8 cellular contexts compared by ENCODE assay signal in the genomic region with DNA sequence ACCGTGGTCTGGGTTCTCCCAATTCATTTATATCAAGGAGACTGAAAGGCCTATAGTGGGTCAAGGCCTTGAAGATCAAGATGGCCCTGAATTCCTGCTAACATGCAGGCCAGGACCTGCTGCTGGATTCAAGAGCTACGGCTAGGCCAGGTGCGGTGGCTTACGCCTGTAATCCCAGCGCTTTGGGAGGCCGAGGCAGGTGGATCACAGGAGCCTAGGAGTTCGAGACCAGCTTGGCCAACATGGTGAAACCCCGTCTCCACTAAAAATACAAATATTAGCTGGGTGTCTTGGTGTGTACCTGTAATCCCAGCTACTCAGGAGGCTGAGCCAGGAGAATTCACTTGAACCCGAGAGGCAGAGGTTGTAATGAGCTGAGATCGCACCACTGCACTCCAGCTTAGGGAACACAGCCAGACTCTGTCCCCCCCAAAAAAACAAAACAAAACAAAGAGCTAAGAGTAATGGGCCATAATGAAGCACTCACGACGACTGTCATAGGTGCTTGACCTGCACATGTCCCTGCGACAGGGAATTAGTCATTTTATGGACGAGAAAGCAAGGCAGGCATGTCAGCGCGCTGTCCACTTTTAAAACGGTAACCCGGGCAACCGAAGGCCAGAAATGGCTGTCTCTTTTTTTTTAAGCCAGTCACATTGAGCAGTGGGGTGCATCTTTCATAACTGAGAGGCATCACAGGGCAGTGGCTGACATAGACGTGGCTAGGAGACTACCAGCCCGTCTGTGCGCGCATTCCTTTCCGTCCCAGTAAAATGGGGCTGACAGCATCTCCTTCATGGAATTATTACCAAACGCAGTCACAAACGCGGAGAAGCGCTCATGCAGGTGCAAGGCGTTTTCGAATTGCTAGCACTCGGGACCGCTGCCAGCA. TPM values are rescaled to one million over a fixed set of nuclear protein-coding genes. Genes with fewer than 3 reads are reported as not detected.
A peak's percentile ranks its signal among the peaks of the same experiment; 100 is the strongest.
DNase-seq lines count a peak whose midpoint lies in the region; ATAC-seq, FAIRE-seq and TF ChIP-seq lines count a peak whose summit lies in the region.

No MANE protein-coding gene starts in this region.

- intact Hi-C loops in PC-3 (cut with micrococcal nuclease) (loop anchor here (5.0 kb wide), 1 partner anchor 105 kb away; a partner anchor contains a TSS), endothelial cell of umbilical vein (cut with micrococcal nuclease) (loop anchor here (5.0 to 10.0 kb wide), 2 partner anchors 130 to 562 kb away; a partner anchor contains a TSS), ovary (cut with DNase I) (loop anchor here in 1 of 4 donors (5.0 to 10.0 kb wide), 3 partner anchors 40 to 282 kb away; a partner anchor contains a TSS)

- H3F3A ChIP-seq in PC-3 (ENCODE audit: low read length, unreplicated experiment), result no peaks in the 10 kb centered on the region

- H3K9me2 ChIP-seq in PC-3 (replicated peaks; ENCODE audit: low read length), result no peaks in the 10 kb centered on the region

- TF ChIP-seq POLR2A in endothelial cell of umbilical vein (IDR thresholded peaks at IDR 0.05; ENCODE audit: low read depth, low read length) (peak; percentile 74), ovary (IDR thresholded peaks at IDR 0.05) (peak; percentile 23)

- no peak for TF ChIP-seq EP300 in ovary (IDR thresholded peaks at IDR 0.05)

- POLR2A ChIA-PET in PC-3 (lab: Charles Lee; ENCODE audit: unreplicated experiment), result no interaction called here
- POLR2A ChIA-PET in endothelial cell of umbilical vein (lab: Charles Lee), result no interaction called here

- TSS peak; percentile 63 for BruUV-seq in PC-3 (replicated peaks; lab: Mats Ljungman, UMichigan)
- no TSS peak for BruUV-seq in endothelial cell of umbilical vein (replicated peaks; lab: Mats Ljungman, UMichigan)

- H3K4me2 ChIP-seq in PC-3 (ENCODE audit: low read length), result peak overlapping the region; percentile 99
- H3K4me2 ChIP-seq in endothelial cell of umbilical vein (ENCODE audit: insufficient read depth, low read length), result peak overlapping the region; percentile 28

- peak overlapping the region; percentile 66 for H3K27ac ChIP-seq in PC-3 (ENCODE audit: low read length)
- peak overlapping the region; percentile 30 for H3K27ac ChIP-seq in endothelial cell of umbilical vein (ENCODE audit: insufficient read depth, low read depth, low read length)
- peak overlapping the region in 1 of 2 donors; percentile 77 for H3K27ac ChIP-seq in ovary

- H3K4me1 ChIP-seq in PC-3 (ENCODE audit: insufficient read depth, low read length) (peaks cover 24% of the 10 kb centered on the region), endothelial cell of umbilical vein (ENCODE audit: control insufficient read depth, extremely low read depth, insufficient read depth, low read length) (peaks cover 21% of the 10 kb centered on the region), ovary (ENCODE audit: insufficient read depth) (peaks cover 10% of the 10 kb centered on the region)

- no peak for FAIRE-seq in endothelial cell of umbilical vein (lab: Jason Lieb, UNC)

- H3K9me3 ChIP-seq in PC-3 (ENCODE audit: low read length) (no peaks in the 10 kb centered on the region), endothelial cell of umbilical vein (replicated peaks; ENCODE audit: control insufficient read depth, insufficient read depth, low read length) (no peaks in the 10 kb centered on the region), ovary (no peaks in the 10 kb centered on the region)

- TF ChIP-seq CTCF in PC-3 (conservative IDR thresholded peaks at IDR 0.05; ENCODE audit: low read depth, low read length), result no peak
- no peak for TF ChIP-seq CTCF in endothelial cell of umbilical vein (IDR thresholded peaks at IDR 0.05; ENCODE audit: extremely low read depth in 1 of 2, insufficient read depth in 1 of 2, low read depth in 1 of 2, low read length in 2 of 2)
- no peak for TF ChIP-seq CTCF in ovary (IDR thresholded peaks at IDR 0.05)

- peak; percentile 37 for DNase-seq in NOMO-1 treated with DMSO at 0.1 percent for 48 hours (lab: John Stamatoyannopoulos, UW; ENCODE audit: unreplicated experiment)
- DNase-seq in NOMO-1 treated with dmso at 0.1 percent for 144 hours (lab: John Stamatoyannopoulos, UW; ENCODE audit: unreplicated experiment), result no peak
- peak; percentile 46 for DNase-seq in PC-3
- DNase-seq in endothelial cell of umbilical vein (ENCODE audit: low read depth, low spot score), result no peak
- DNase-seq in ovary, result peak in 2 of 5 donors; percentile 46 to 54
- DNase-seq in hippocampal formation (lab: John Stamatoyannopoulos, UW), result no peak
- DNase-seq in activated effector memory CD4-positive, alpha-beta T cell treated with Interleukin-2 at 50 U/mL for 16 hours, result no peak

- H4K20me1 ChIP-seq in PC-3 (ENCODE audit: low read length) (no peaks in the 10 kb centered on the region), endothelial cell of umbilical vein (replicated peaks; ENCODE audit: control insufficient read depth, extremely low read depth, insufficient read depth, low read length) (no peaks in the 10 kb centered on the region)

- H3K79me2 ChIP-seq in PC-3 (ENCODE audit: low read length) (peaks cover 29% of the 10 kb centered on the region), endothelial cell of umbilical vein (ENCODE audit: control insufficient read depth, insufficient read depth, low read length) (peaks cover 28% of the 10 kb centered on the region)

- H3K36me3 ChIP-seq in PC-3 (ENCODE audit: low read depth, low read length) (no peaks in the 10 kb centered on the region), endothelial cell of umbilical vein (ENCODE audit: control insufficient read depth in 2 of 2, extremely low read depth in 1 of 2, insufficient read depth in 2 of 2, low read length in 2 of 2) (peaks cover 5 to 37% of the 10 kb centered on the region in 2 experiments), ovary (no peaks in the 10 kb centered on the region)

- peak; percentile 0; the same call in 1 of the 2 replicates for ATAC-seq in PC-3
- ATAC-seq in HG02981 (IDR thresholded peaks at IDR 0.05; ENCODE audit: unreplicated experiment), result no peak

- 27 to 31% (median 28%) methylated on average over 32 of the region's 32 CpGs for WGBS in ovary, 3 donors

- H3K27me3 ChIP-seq in PC-3 (ENCODE audit: low read length) (no peaks in the 10 kb centered on the region), endothelial cell of umbilical vein (ENCODE audit: control insufficient read depth in 2 of 2, insufficient read depth in 2 of 2, low read length in 2 of 2) (no peaks in the 10 kb centered on the region), ovary (no peaks in the 10 kb centered on the region)

- H3K4me3 ChIP-seq in PC-3 (ENCODE audit: low read length), result peak overlapping the region; percentile 78
- H3K4me3 ChIP-seq in endothelial cell of umbilical vein (replicated peaks in 1 of 3; ENCODE audit: insufficient read depth in 1 of 3, low read depth in 1 of 3, low read length in 3 of 3), result peak overlapping the region in 2 of 3 experiments; percentile 22 to 27
- H3K4me3 ChIP-seq in ovary, result peak overlapping the region; percentile 44

- dilution Hi-C loops in endothelial cell of umbilical vein (cut with MboI; ENCODE audit: extremely low pct_ligation_motif_present, low sequenced_read_pairs), result no loop called here

- H2AFZ ChIP-seq in PC-3 (ENCODE audit: low read length) (peak overlapping the region; percentile 95), endothelial cell of umbilical vein (ENCODE audit: low read depth, low read length) (peak overlapping the region; percentile 8)

- H3K9ac ChIP-seq in PC-3 (ENCODE audit: low read length) (peak overlapping the region; percentile 64), endothelial cell of umbilical vein (replicated peaks; ENCODE audit: extremely low read depth, insufficient read depth, low read length) (peak overlapping the region; percentile 0)

- CTCF ChIA-PET in PC-3 (lab: Charles Lee) (no interaction called here), endothelial cell of umbilical vein (lab: Charles Lee) (no interaction called here)

- no peaks in the 10 kb centered on the region for H3K9me1 ChIP-seq in endothelial cell of umbilical vein (replicated peaks; ENCODE audit: control insufficient read depth, extremely low read depth, insufficient read depth, low read length)

RNA-seq across cellular contexts. Expression of a gene that starts 1.0 kb away (rescaled TPM):
- total RNA-seq in PC-3 (2014; rRNA removed) (22.2 and 35.0 TPM in 2 replicates), endothelial cell of umbilical vein (68.6 and 72.5 TPM in 2 replicates), ovary (10 to 100 TPM; 22.5 to 75.6 (median 63.0) TPM)
- polyA plus RNA-seq in endothelial cell of umbilical vein (15.5 and 16.3 TPM in 2 replicates), ovary (10 to 100 TPM; 15.6 to 45.6 TPM)
- polyA plus RNA-seq in endothelial cell of umbilical vein (2011; cell fraction: cytosol; rRNA removed), result 10.5 and 15.8 TPM in 2 replicates
- 82.0 and 92.7 TPM in 2 replicates for polyA plus RNA-seq in endothelial cell of umbilical vein (2011; cell fraction: nucleus; rRNA removed)
- 36.2 and 41.9 TPM in 2 replicates for polyA plus RNA-seq in endothelial cell of umbilical vein (2012)
- 18.8 and 20.0 TPM in 2 replicates for polyA minus RNA-seq in endothelial cell of umbilical vein
- 9.9 TPM for polyA minus RNA-seq in endothelial cell of umbilical vein (2011; cell fraction: cytosol; rRNA and poly(A)+ RNA removed)
- polyA minus RNA-seq in endothelial cell of umbilical vein (2011; cell fraction: nucleus; rRNA and poly(A)+ RNA removed), result 49.9 and 53.2 TPM in 2 replicates

RNA-seq across cellular contexts. Expression of a gene that starts 6.5 kb away (rescaled TPM):
- total RNA-seq in PC-3 (2014; rRNA removed) (9.6 and 14.5 TPM in 2 replicates), endothelial cell of umbilical vein (57.0 and 70.0 TPM in 2 replicates), ovary (10 to 100 TPM; 20.6 to 76.2 (median 50.3) TPM)
- polyA plus RNA-seq in endothelial cell of umbilical vein (17.0 and 20.5 TPM in 2 replicates), ovary (10 to 100 TPM; 37.1 to 52.4 TPM)
- 12.6 and 13.2 TPM in 2 replicates for polyA plus RNA-seq in endothelial cell of umbilical vein (2011; cell fraction: cytosol; rRNA removed)
- polyA plus RNA-seq in endothelial cell of umbilical vein (2011; cell fraction: nucleus; rRNA removed), result 41.9 and 49.5 TPM in 2 replicates
- 31.8 and 34.6 TPM in 2 replicates for polyA plus RNA-seq in endothelial cell of umbilical vein (2012)
- polyA minus RNA-seq in endothelial cell of umbilical vein, result 5.3 and 6.1 TPM in 2 replicates
- 10.3 TPM for polyA minus RNA-seq in endothelial cell of umbilical vein (2011; cell fraction: cytosol; rRNA and poly(A)+ RNA removed)
- polyA minus RNA-seq in endothelial cell of umbilical vein (2011; cell fraction: nucleus; rRNA and poly(A)+ RNA removed), result 13.0 and 14.0 TPM in 2 replicates

RNA-seq across cellular contexts. Expression of a gene that starts 41.8 kb away (rescaled TPM):
- total RNA-seq in PC-3 (2014; rRNA removed), result 19.0 and 29.6 TPM in 2 replicates
- total RNA-seq in endothelial cell of umbilical vein, result 67.6 and 77.7 TPM in 2 replicates
- polyA plus RNA-seq in endothelial cell of umbilical vein, result 9.7 and 11.0 TPM in 2 replicates
- polyA plus RNA-seq in endothelial cell of umbilical vein (2011; cell fraction: cytosol; rRNA removed), result 7.7 and 9.5 TPM in 2 replicates
- polyA plus RNA-seq in endothelial cell of umbilical vein (2011; cell fraction: nucleus; rRNA removed), result 34.9 and 36.1 TPM in 2 replicates
- polyA plus RNA-seq in endothelial cell of umbilical vein (2012), result 29.3 and 29.7 TPM in 2 replicates
- 29.7 and 34.1 TPM in 2 replicates for polyA minus RNA-seq in endothelial cell of umbilical vein
- polyA minus RNA-seq in endothelial cell of umbilical vein (2011; cell fraction: cytosol; rRNA and poly(A)+ RNA removed), result 25.6 TPM
- polyA minus RNA-seq in endothelial cell of umbilical vein (2011; cell fraction: nucleus; rRNA and poly(A)+ RNA removed), result 29.2 and 36.0 TPM in 2 replicates
- 10 to 100 TPM; 11.4 to 73.1 (median 55.1) TPM for total RNA-seq in ovary
- 10 to 100 TPM; 13.5 to 20.9 TPM for polyA plus RNA-seq in ovary

RNA-seq across cellular contexts. Expression of a gene that starts 47.0 kb away (rescaled TPM):
- total RNA-seq in PC-3 (2014; rRNA removed) (6.0 and 6.9 TPM in 2 replicates), endothelial cell of umbilical vein (6.8 and 8.4 TPM in 2 replicates), ovary (10 to 100 TPM in 5 of 7 donors, 1 to 10 TPM in 2; 6.2 to 13.2 (median 11.6) TPM)
- polyA plus RNA-seq in endothelial cell of umbilical vein (7.5 and 9.2 TPM in 2 replicates), ovary (1 to 10 TPM; 6.9 to 8.8 TPM)
- 4.1 and 5.0 TPM in 2 replicates for polyA plus RNA-seq in endothelial cell of umbilical vein (2011; cell fraction: cytosol; rRNA removed)
- 4.1 and 4.7 TPM in 2 replicates for polyA plus RNA-seq in endothelial cell of umbilical vein (2011; cell fraction: nucleus; rRNA removed)
- polyA plus RNA-seq in endothelial cell of umbilical vein (2012), result 4.0 and 4.4 TPM in 2 replicates
- 6.5 and 10.9 TPM in 2 replicates for polyA minus RNA-seq in endothelial cell of umbilical vein
- polyA minus RNA-seq in endothelial cell of umbilical vein (2011; cell fraction: cytosol; rRNA and poly(A)+ RNA removed), result 15.6 TPM
- polyA minus RNA-seq in endothelial cell of umbilical vein (2011; cell fraction: nucleus; rRNA and poly(A)+ RNA removed), result 5.5 and 8.3 TPM in 2 replicates

Comparison
In these comparisons a context has a peak if more than half of its experiments do, and no peak if none do; other contexts are left out.
1. DNase-seq: peak in NOMO-1 treated with DMSO at 0.1 percent for 48 hours (single experiment) and PC-3 (single experiment); none in NOMO-1 treated with dmso at 0.1 percent for 144 hours (single experiment), endothelial cell of umbilical vein (single experiment), hippocampal formation (0 of 2) and activated effector memory CD4-positive, alpha-beta T cell treated with Interleukin-2 at 50 U/mL for 16 hours (single experiment).
2. H3K4me3 ChIP-seq: peak in every context shown above with its lines; median percentile 78 in PC-3; 44 in ovary; 24 in endothelial cell of umbilical vein.